23 cellular contexts compared by ENCODE assay signal in genomic region chr21:45794040-45794439, GRCh38.
"Had no signal": no experiment of that assay in that cellular context is flagged by ENCODE, and none has a peak within 500 bp of the region (broad histone marks: within the 10 kb centered on the region; RNA-seq: fewer than 3 reads in every experiment).

No MANE protein-coding gene starts in this region.

- ATAC-seq: activated CD4-positive, alpha-beta T cell treated with anti-CD3 and anti-CD28 coated beads for 36 hours; activated T-helper 17 cell treated with anti-CD3 and anti-CD28 coated beads, Interleukin-2, amount 50 U/mL, for 72 hours; PC-3 had no signal

- DNase-seq: activated CD4-positive, alpha-beta memory T cell treated with anti-CD3 and anti-CD28 coated beads, Interleukin-2, amount 10 ng/mL, durations not matched to agents 7 days and 5 days; activated CD4-positive, alpha-beta T cell treated with anti-CD3 and anti-CD28 coated beads for 36 hours; activated CD4-positive, alpha-beta T cell treated with anti-CD3 and anti-CD28 coated beads, Interleukin-2, amount 50 U/mL, for 1 hour; activated gamma-delta T cell; activated naive CD4-positive, alpha-beta T cell treated with anti-CD3 and anti-CD28 coated beads, Interleukin-2, amount 10 ng/mL, durations not matched to agents 7 days and 5 days; activated naive CD8-positive, alpha-beta T cell treated with anti-CD3 and anti-CD28 coated beads for 36 hours; activated T-cell treated with anti-CD3 and anti-CD28 coated beads for 4 hours; activated T-cell treated with anti-CD3 and anti-CD28 coated beads, Interleukin-2, amount 50 U/mL, for 48 hours; brain microvascular endothelial cell; Karpas-422; NCI-H1105 treated with DMSO at 0.1 percent for 48 hours; NCI-H146; NCI-H1930; NCI-H2107; NCI-H2171 treated with DMSO at 0.1 percent for 48 hours; NCI-H345; NCI-H510A treated with DMSO at 0.1 percent for 48 hours; PC-3; T-helper 1 cell; WERI-Rb-1 had no signal

- H3K36me3 ChIP-seq: brain microvascular endothelial cell, cardiac muscle cell, WERI-Rb-1 had no signal

- H3K4me3 ChIP-seq: cardiac muscle cell, SK-N-MC had no signal

- H3K27me3 ChIP-seq: brain microvascular endothelial cell, cardiac muscle cell had no signal

- H3K27ac ChIP-seq: brain microvascular endothelial cell, cardiac muscle cell, SK-N-MC, WERI-Rb-1 had no signal
